15 cellular contexts compared by ENCODE assay signal in genomic region chr10:11454958-11455566, GRCh38.
A peak's percentile ranks its signal among the peaks of the same experiment; 100 is the strongest.
DNase-seq lines count a peak whose midpoint lies in the region; ATAC-seq, FAIRE-seq and TF ChIP-seq lines count a peak whose summit lies in the region.
"Had no signal": no experiment of that assay in that cellular context is flagged by ENCODE, and none has a peak within 500 bp of the region (broad histone marks: within the 10 kb centered on the region; RNA-seq: fewer than 3 reads in every experiment).

No MANE protein-coding gene starts in this region.

- no peaks in the 10 kb centered on the region for H3K27me3 ChIP-seq in AG04450 (ENCODE audit: control insufficient read depth, insufficient read depth, low read length)
- H3K27me3 ChIP-seq in HepG2 (ENCODE audit: control insufficient read depth in 1 of 2, insufficient read depth in 2 of 2, low read length in 2 of 2), result peaks cover 1 to 4% of the 10 kb centered on the region in 2 experiments; a peak in 2 of 5 replicates
- no peaks in the 10 kb centered on the region for H3K27me3 ChIP-seq in left lung
- H3K27me3 ChIP-seq: uterus had no signal

- FAIRE-seq in GM12891 (lab: Jason Lieb, UNC), result no peak
- FAIRE-seq in HepG2 (lab: Jason Lieb, UNC), result no peak
- no peak for FAIRE-seq in frontal cortex (lab: Jason Lieb, UNC)

- TF ChIP-seq RAD21 in HepG2 (CRISPR knock-in tag; IDR thresholded peaks at IDR 0.05), result no peak

- H3K4me1 ChIP-seq in HepG2 (ENCODE audit: insufficient read depth, low read length), result no peaks in the 10 kb centered on the region
- H3K4me1 ChIP-seq in left lung, result no peaks in the 10 kb centered on the region
- H3K4me1 ChIP-seq: uterus had no signal

- no peaks in the 10 kb centered on the region for H3K79me2 ChIP-seq in HepG2 (ENCODE audit: insufficient read depth, low read length)

- WGBS in HepG2 (ENCODE audit: low lambda C conversion rate), result 64% methylated on average over 8 of the region's 8 CpGs

- no peak overlapping the region for H3K4me2 ChIP-seq in HepG2 (ENCODE audit: low read depth, low read length)

- H3K4me1 Mint-ChIP-seq in WTC11, result peaks cover 11% of the 10 kb centered on the region
- H3K4me1 Mint-ChIP-seq in stimulated activated memory B cell treated with anti-CD40 and anti-IgM and Interleukin-4, amounts not matched to agents 10 μg/mL and 1 μg/mL and 100 μg/mL, for 72 hours, result peaks cover 26% of the 10 kb centered on the region

- no peak overlapping the region for H2AFZ ChIP-seq in HepG2 (ENCODE audit: low read length)

- H3K36me3 ChIP-seq in HepG2 (replicated peaks in 1 of 2; ENCODE audit: control insufficient read depth in 1 of 2, insufficient read depth in 2 of 2, low read length in 2 of 2) (0 out of 5 replicates have a peak, but pooled peaks cover 0 to 8% of the 10 kb centered on the region in 2 experiments), left lung (no peaks in the 10 kb centered on the region)
- H3K36me3 ChIP-seq: uterus had no signal

- no TSS peak for BruUV-seq in HepG2 (replicated peaks; lab: Mats Ljungman, UMichigan)

- no peak overlapping the region for H3K27ac Mint-ChIP-seq in WTC11
- no peak overlapping the region for H3K27ac Mint-ChIP-seq in stimulated activated memory B cell treated with anti-CD40 and anti-IgM and Interleukin-4, amounts not matched to agents 10 μg/mL and 1 μg/mL and 100 μg/mL, for 72 hours
- H3K27ac Mint-ChIP-seq: activated naive CD8-positive, alpha-beta T cell had no signal

- no peak overlapping the region for H3K9ac ChIP-seq in HepG2 (ENCODE audit: insufficient read depth, low read depth, low read length)

- H3K36me3 Mint-ChIP-seq in WTC11, result no peaks in the 10 kb centered on the region; the same call in 1 of the 2 replicates
- peaks cover 26% of the 10 kb centered on the region for H3K36me3 Mint-ChIP-seq in stimulated activated memory B cell treated with anti-CD40 and anti-IgM and Interleukin-4, amounts not matched to agents 10 μg/mL and 1 μg/mL and 100 μg/mL, for 72 hours
- H3K36me3 Mint-ChIP-seq: activated naive CD8-positive, alpha-beta T cell had no signal

- H3K9me3 ChIP-seq in AG04450 (ENCODE audit: control insufficient read depth, insufficient read depth, low read length), result no peaks in the 10 kb centered on the region
- H3K9me3 ChIP-seq in HepG2 (ENCODE audit: low read length), result no peaks in the 10 kb centered on the region
- no peaks in the 10 kb centered on the region for H3K9me3 ChIP-seq in left lung
- H3K9me3 ChIP-seq: uterus had no signal

- intact Hi-C loops in HepG2 (cut with micrococcal nuclease; ENCODE audit: unreplicated experiment) (no loop called here), left lung (cut with DNase I) (no loop called here)

- POLR2A ChIA-PET in AG04450 (lab: Yijun Ruan, JAX) (no interaction called here), WTC11 (lab: Charles Lee) (no interaction called here), HepG2 (lab: Yijun Ruan, JAX) (no interaction called here)

- peak; percentile 85 for ATAC-seq in WTC11
- ATAC-seq in HepG2, result peak; percentile 63
- no peak for ATAC-seq in stimulated activated memory B cell treated with anti-CD40 and anti-IgM and Interleukin-4, amounts not matched to agents 10 μg/mL and 1 μg/mL and 100 μg/mL, for 72 hours
- ATAC-seq in left lung, result no peak

- no peak for DNase-seq in AG04450 (ENCODE audit: low read depth, low spot score)
- no peak for DNase-seq in GM12891 (ENCODE audit: insufficient read length, low spot score)
- no peak for DNase-seq in WTC11 (ENCODE audit: low spot score)
- no peak for DNase-seq in HepG2 (ENCODE audit: low spot score)
- no peak for DNase-seq in frontal cortex (ENCODE audit: low spot score in 2 of 2)
- no peak for DNase-seq in glomerular visceral epithelial cell (ENCODE audit: extremely low spot score)
- DNase-seq in left lung, result no peak
- DNase-seq: AML-193, GDM1, IMR-90, NCI-H187, SIG-M5, uterus had no signal

- H3K9me3 Mint-ChIP-seq in WTC11, result no peaks in the 10 kb centered on the region; the same call in 1 of the 2 replicates
- H3K9me3 Mint-ChIP-seq in stimulated activated memory B cell treated with anti-CD40 and anti-IgM and Interleukin-4, amounts not matched to agents 10 μg/mL and 1 μg/mL and 100 μg/mL, for 72 hours, result peaks cover 3% of the 10 kb centered on the region

- TF ChIP-seq CTCF in AG04450 (IDR thresholded peaks at IDR 0.05; ENCODE audit: low read depth, low read length) (peak; percentile 31), WTC11 (IDR thresholded peaks at IDR 0.05) (peak; percentile 24; the same call in 1 of the 2 replicates), HepG2 (CRISPR knock-in tag; IDR thresholded peaks at IDR 0.05) (no peak), left lung (IDR thresholded peaks at IDR 0.05) (no peak)

- H3K27ac ChIP-seq in AG04450 (ENCODE audit: low read depth, low read length), result no peak overlapping the region
- H3K27ac ChIP-seq in HepG2 (ENCODE audit: extremely low read length, insufficient read depth, low read length), result no peak overlapping the region
- no peak overlapping the region for H3K27ac ChIP-seq in left lung
- H3K27ac ChIP-seq: uterus had no signal

- no peaks in the 10 kb centered on the region for H4K20me1 ChIP-seq in HepG2 (ENCODE audit: insufficient read depth, low read length)

- in situ Hi-C loops in HepG2 (cut with HindIII; ENCODE audit: extremely low pct_ligation_motif_present, low pct_unique_long_range_greater_than_20kb), result no loop called here

- no peak overlapping the region for H3K4me3 ChIP-seq in AG04450 (ENCODE audit: low read depth, low read length)
- H3K4me3 ChIP-seq in HepG2 (replicated peaks in 1 of 3; ENCODE audit: insufficient read depth in 1 of 3, low read depth in 2 of 3, low read length in 3 of 3), result no peak overlapping the region
- no peak overlapping the region for H3K4me3 ChIP-seq in left lung
- H3K4me3 ChIP-seq: uterus had no signal

- TF ChIP-seq EP300 in HepG2 (IDR thresholded peaks at IDR 0.05; ENCODE audit: low read depth in 2 of 2, low read length in 2 of 2) (no peak), HepG2 (CRISPR knock-in tag; IDR thresholded peaks at IDR 0.05; ENCODE audit: borderline replicate concordance) (no peak)

- no peak overlapping the region for H3K4me3 Mint-ChIP-seq in WTC11
- H3K4me3 Mint-ChIP-seq in stimulated activated memory B cell treated with anti-CD40 and anti-IgM and Interleukin-4, amounts not matched to agents 10 μg/mL and 1 μg/mL and 100 μg/mL, for 72 hours, result no peak overlapping the region
- H3K4me3 Mint-ChIP-seq: activated naive CD8-positive, alpha-beta T cell had no signal

- H3K27me3 Mint-ChIP-seq in WTC11 (ENCODE audit: low read depth), result no peaks in the 10 kb centered on the region
- H3K27me3 Mint-ChIP-seq in stimulated activated memory B cell treated with anti-CD40 and anti-IgM and Interleukin-4, amounts not matched to agents 10 μg/mL and 1 μg/mL and 100 μg/mL, for 72 hours, result no peaks in the 10 kb centered on the region
- H3K27me3 Mint-ChIP-seq: activated naive CD8-positive, alpha-beta T cell had no signal

- CTCF ChIA-PET in AG04450 (lab: Charles Lee), result no interaction called here
- CTCF ChIA-PET in WTC11 (lab: Charles Lee), result interaction anchor here (0.6 to 1.5 kb wide), 6 partner anchors 11 to 43 kb away, joined by 3 to 5 read pairs (median 4); no protein-coding TSS in a partner anchor
- CTCF ChIA-PET in HepG2 (lab: Yijun Ruan, JAX; ENCODE audit: low intra/inter-chr PET ratio, low total read pairs), result no interaction called here

- TF ChIP-seq POLR2A in GM12891 (IDR thresholded peaks at IDR 0.05; ENCODE audit: low read depth, low read length), result no peak
- no peak for TF ChIP-seq POLR2A in HepG2 (IDR thresholded peaks at IDR 0.05; ENCODE audit: insufficient read depth in 1 of 2, low read depth in 2 of 2, low read length in 2 of 2)

TF ChIP-seq in GM12891, 5 proteins besides CTCF, POLR2A, EP300 and RAD21:
- TF ChIP-seq TAF1 (IDR thresholded peaks at IDR 0.05; ENCODE audit: low read depth, low read length) (no peak), POU2F2 (IDR thresholded peaks at IDR 0.05; ENCODE audit: low read depth, low read length) (no peak), POLR2AphosphoS5 (IDR thresholded peaks at IDR 0.05; ENCODE audit: low read depth, low read length) (peak; percentile 31; the same call in 1 of the 2 replicates), PAX5 (IDR thresholded peaks at IDR 0.05; ENCODE audit: insufficient read depth, low read length, severe bottlenecking) (no peak), SPI1 (IDR thresholded peaks at IDR 0.05; ENCODE audit: low read depth, low read length) (no peak)

TF ChIP-seq in WTC11, 78 proteins besides CTCF, POLR2A, EP300 and RAD21 (continues in another document):
- TF ChIP-seq NR3C1 (CRISPR knock-in tag; conservative IDR thresholded peaks at IDR 0.05; ENCODE audit: low read depth) (no peak), GABPB1 (CRISPR knock-in tag; IDR thresholded peaks at IDR 0.05) (no peak), CDX4 (CRISPR knock-in tag; IDR thresholded peaks at IDR 0.05; ENCODE audit: borderline replicate concordance) (no peak), GTF2I (CRISPR knock-in tag; conservative IDR thresholded peaks at IDR 0.05) (no peak)

TF ChIP-seq in HepG2, 621 proteins besides CTCF, POLR2A, EP300 and RAD21:
- TF ChIP-seq RBM22 (optimal IDR thresholded peaks at IDR 0.05; ENCODE audit: low read length) (peak; percentile 77), ZBTB34 (CRISPR knock-in tag; IDR thresholded peaks at IDR 0.05) (no peak), STAG1 (CRISPR knock-in tag; IDR thresholded peaks at IDR 0.05) (0 out of 2 replicates have a peak, but pooled peaks have one; percentile 21)

Comparison
In these comparisons a context has a peak if more than half of its experiments do, and no peak if none do; other contexts are left out.
1. CTCF ChIP-seq: peak in AG04450 (single experiment) and WTC11 (single experiment); none in HepG2 (single experiment) and left lung (0 of 2).
2. ATAC-seq: peak in WTC11 (single experiment) and HepG2 (single experiment); none in stimulated activated memory B cell treated with anti-CD40 and anti-IgM and Interleukin-4, amounts not matched to agents 10 μg/mL and 1 μg/mL and 100 μg/mL, for 72 hours (single experiment) and left lung (single experiment).